Comparison of ENCODE assay signal across 24 cellular contexts in the genomic region with DNA sequence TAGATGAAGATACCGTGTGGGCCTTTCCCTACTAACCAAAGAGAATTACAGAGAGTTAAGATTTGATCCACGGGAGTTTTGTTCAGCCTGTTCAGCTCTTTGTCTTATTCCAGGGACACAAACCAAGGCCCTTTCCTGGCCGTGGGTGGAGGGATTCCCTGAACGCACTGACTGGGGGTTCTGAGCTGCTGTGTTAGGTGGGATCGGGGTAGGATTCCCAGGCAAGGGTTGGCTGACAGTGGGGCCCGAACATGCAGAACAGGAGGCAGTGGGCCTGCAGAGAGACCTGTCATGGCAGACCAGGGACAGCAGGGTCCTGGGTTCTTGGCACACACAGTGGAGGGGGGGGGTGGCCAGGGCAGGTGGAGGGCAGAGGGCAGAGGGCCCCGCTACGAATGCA.
"Had no signal": no experiment of that assay in that cellular context is flagged by ENCODE, and none has a peak within 500 bp of the region (broad histone marks: within the 10 kb centered on the region; RNA-seq: fewer than 3 reads in every experiment).

No MANE protein-coding gene starts in this region.

- H3K27ac Mint-ChIP-seq: dendritic cell treated with granulocyte-macrophage colony-stimulating factor and Interleukin-4, amounts not matched to agents 40 ng/mL and 50 ng/mL, for 4 days; effector memory CD8-positive, alpha-beta T cell; mesothelial cell of epicardium had no signal

- H3K9me3 Mint-ChIP-seq: dendritic cell treated with granulocyte-macrophage colony-stimulating factor and Interleukin-4, amounts not matched to agents 40 ng/mL and 50 ng/mL, for 4 days; endodermal cell; mesothelial cell of epicardium had no signal

- H3K4me1 ChIP-seq: colonic mucosa, gastrocnemius medialis, lower lobe of right lung had no signal

- H3K9me3 ChIP-seq: colonic mucosa, esophagus squamous epithelium, gastrocnemius medialis, heart right ventricle, left lung, lower lobe of right lung, mucosa of descending colon had no signal

- H3K4me3 Mint-ChIP-seq: dendritic cell treated with granulocyte-macrophage colony-stimulating factor and Interleukin-4, amounts not matched to agents 40 ng/mL and 50 ng/mL, for 4 days; effector memory CD8-positive, alpha-beta T cell; mesothelial cell of epicardium had no signal

- H3K27ac ChIP-seq: colonic mucosa, epithelial cell of prostate, esophagus squamous epithelium, gastrocnemius medialis, heart right ventricle, left lung, lower lobe of right lung had no signal

- DNase-seq: colonic mucosa; cortex of kidney; effector CD8-positive, alpha-beta T cell; effector memory CD8-positive, alpha-beta T cell; endodermal cell; erythroblast; esophagus squamous epithelium; foreskin fibroblast; foreskin melanocyte; gastrocnemius medialis; glutamatergic neuron; head of caudate nucleus; heart right ventricle; hippocampal formation; left cardiac atrium; left lung; left ventricle myocardium superior; lower lobe of right lung; mesenchymal stem cell; mucosa of descending colon; naive B cell had no signal

- H3K36me3 ChIP-seq: colonic mucosa, esophagus squamous epithelium, gastrocnemius medialis, heart right ventricle, left lung, lower lobe of right lung had no signal

- H3K4me3 ChIP-seq: colonic mucosa, esophagus squamous epithelium, gastrocnemius medialis, heart right ventricle, left lung, lower lobe of right lung, mucosa of descending colon had no signal

- H3K36me3 Mint-ChIP-seq: mesothelial cell of epicardium, naive B cell had no signal

- H3K27me3 ChIP-seq: colonic mucosa, gastrocnemius medialis had no signal
